ENCODE assay signal across 18 cellular contexts in the genomic region with DNA sequence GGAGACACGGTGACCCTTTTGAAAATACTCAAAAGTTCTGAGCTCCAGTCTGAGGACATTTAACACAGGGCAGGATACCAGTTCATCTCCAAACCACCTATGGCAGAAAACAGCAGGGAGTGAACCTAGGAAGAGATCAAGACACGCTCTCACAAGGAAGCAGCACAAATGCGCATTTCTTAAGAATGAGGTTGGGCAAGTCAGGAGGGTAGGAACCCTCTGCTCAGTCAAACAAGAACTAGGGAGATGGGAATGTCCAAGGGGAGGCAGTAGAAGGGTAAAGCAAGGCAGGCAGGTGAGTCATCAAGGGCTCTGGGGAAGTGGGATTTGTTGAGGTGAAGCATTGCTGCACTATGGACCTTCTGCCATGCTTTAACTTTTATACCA.
A peak's percentile ranks its signal among the peaks of the same experiment; 100 is the strongest.
DNase-seq lines count a peak whose midpoint lies in the region; ATAC-seq and TF ChIP-seq lines count a peak whose summit lies in the region.
"Had no signal": no experiment of that assay in that cellular context is flagged by ENCODE, and none has a peak within 500 bp of the region (broad histone marks: within the 10 kb centered on the region; RNA-seq: fewer than 3 reads in every experiment).

No MANE protein-coding gene starts in this region.

- intact Hi-C loops in MCF 10A (cut with micrococcal nuclease), result no loop called here
- intact Hi-C loops in mammary epithelial cell (cut with micrococcal nuclease), result no loop called here
- intact Hi-C loops in vagina (cut with DNase I), result no loop called here
- intact Hi-C loops in Calu3 (cut with micrococcal nuclease; ENCODE audit: unreplicated experiment), result no loop called here
- intact Hi-C loops in dorsolateral prefrontal cortex (cut with DNase I), result no loop called here

- H3K9me3 ChIP-seq in mammary epithelial cell (replicated peaks; ENCODE audit: insufficient read depth, low read length) (no peaks in the 10 kb centered on the region), vagina (no peaks in the 10 kb centered on the region)

- BruUV-seq in MCF 10A (replicated peaks; lab: Mats Ljungman, UMichigan) (no TSS peak), mammary epithelial cell (replicated peaks; lab: Mats Ljungman, UMichigan) (no TSS peak), Calu3 (replicated peaks; lab: Mats Ljungman, UMichigan) (no TSS peak)

- H2BK120ac ChIP-seq in mesendoderm (ENCODE audit: low read depth, low read length), result no peak overlapping the region

- H3K56ac ChIP-seq in mesendoderm (ENCODE audit: low read length), result peak overlapping the region; percentile 43

- H3K27ac ChIP-seq in mammary epithelial cell (ENCODE audit: insufficient read depth, low read depth, low read length), result no peak overlapping the region
- H3K27ac ChIP-seq in mesendoderm (ENCODE audit: low read depth, low read length), result no peak overlapping the region
- peak overlapping the region; percentile 49 for H3K27ac ChIP-seq in vagina
- H3K27ac ChIP-seq in caudate nucleus (ENCODE audit: low read depth, low read length), result no peak overlapping the region
- no peak overlapping the region for H3K27ac ChIP-seq in dorsolateral prefrontal cortex

- H3K4me2 ChIP-seq in mammary epithelial cell (ENCODE audit: insufficient read depth, low read depth, low read length), result no peak overlapping the region
- H3K4me2 ChIP-seq in mesendoderm (ENCODE audit: low read length), result no peak overlapping the region

- no peaks in the 10 kb centered on the region for H4K20me1 ChIP-seq in mammary epithelial cell (ENCODE audit: insufficient read depth, low read length)

- TF ChIP-seq CTCF in MCF 10A (IDR thresholded peaks at IDR 0.05; ENCODE audit: unreplicated experiment), result no peak
- TF ChIP-seq CTCF in mammary epithelial cell (conservative IDR thresholded peaks at IDR 0.05 in 1 of 2, IDR thresholded peaks at IDR 0.05 in 1 of 2; ENCODE audit: extremely low read depth in 1 of 2, insufficient read depth in 1 of 2, low read depth in 1 of 2, low read length in 2 of 2), result no peak
- no peak for TF ChIP-seq CTCF in WTC11 (IDR thresholded peaks at IDR 0.05)
- TF ChIP-seq CTCF in vagina (IDR thresholded peaks at IDR 0.05), result no peak
- no peak for TF ChIP-seq CTCF in Calu3 (IDR thresholded peaks at IDR 0.05; ENCODE audit: unreplicated experiment)
- no peak for TF ChIP-seq CTCF in dorsolateral prefrontal cortex (IDR thresholded peaks at IDR 0.05 in 54 of 56, conservative IDR thresholded peaks at IDR 0.05 in 2 of 56; ENCODE audit: low read depth in 1 of 56, partially characterized antibody in 56 of 56)

- no peak overlapping the region for H3K9ac ChIP-seq in mammary epithelial cell (ENCODE audit: insufficient read depth, low read length)
- no peak overlapping the region for H3K9ac ChIP-seq in mesendoderm (ENCODE audit: low read length)

- H3K27ac Mint-ChIP-seq in MCF 10A (ENCODE audit: low read depth, unreplicated experiment) (peak overlapping the region; percentile 59), WTC11 (0 out of 2 replicates have a peak overlapping the region, but pooled peaks have one; percentile 13), Calu3 (ENCODE audit: unreplicated experiment) (no peak overlapping the region)
- H3K27ac Mint-ChIP-seq: H9 had no signal

- POLR2A ChIA-PET in MCF 10A (lab: Yijun Ruan, JAX) (no interaction called here), WTC11 (lab: Charles Lee) (no interaction called here)

- H3K4ac ChIP-seq in mesendoderm (ENCODE audit: low read depth, low read length), result no peak overlapping the region

- no peak overlapping the region for H3K4me3 Mint-ChIP-seq in MCF 10A (ENCODE audit: unreplicated experiment)
- H3K4me3 Mint-ChIP-seq in WTC11, result no peak overlapping the region
- no peak overlapping the region for H3K4me3 Mint-ChIP-seq in Calu3 (ENCODE audit: low read depth, unreplicated experiment)
- H3K4me3 Mint-ChIP-seq: H9, IgD-negative memory B cell had no signal

- no peak overlapping the region for H3K23ac ChIP-seq in mesendoderm (ENCODE audit: low read length)

- H3K36me3 ChIP-seq in mammary epithelial cell (ENCODE audit: insufficient read depth, low read length), result no peaks in the 10 kb centered on the region
- no peaks in the 10 kb centered on the region for H3K36me3 ChIP-seq in mesendoderm (ENCODE audit: control insufficient read depth, insufficient read depth, low read length)
- no peaks in the 10 kb centered on the region for H3K36me3 ChIP-seq in vagina

- no peak for TF ChIP-seq POLR2A in vagina (IDR thresholded peaks at IDR 0.05)

- H3K18ac ChIP-seq in mesendoderm (ENCODE audit: low read length), result peak overlapping the region; percentile 31

- no peak overlapping the region for H4K8ac ChIP-seq in mesendoderm (ENCODE audit: low read depth, low read length)

- no peak overlapping the region for H2AFZ ChIP-seq in mammary epithelial cell (ENCODE audit: low read depth, low read length)

- peak overlapping the region; percentile 78 for H2AK5ac ChIP-seq in mesendoderm (ENCODE audit: low read length)

- ATAC-seq in WTC11, result peak; percentile 69
- ATAC-seq: GM12878 had no signal

- no peak overlapping the region for H2BK15ac ChIP-seq in mesendoderm (replicated peaks; ENCODE audit: low read depth)

- CTCF ChIA-PET in MCF 10A (lab: Yijun Ruan, JAX) (interaction anchor here (0.6 kb wide), 1 partner anchor 357 kb away, joined by 3 read pairs; no protein-coding TSS in a partner anchor), mammary epithelial cell (lab: Charles Lee; ENCODE audit: low non-redundant PET) (no interaction called here), WTC11 (lab: Charles Lee) (interaction anchor here (0.8 kb wide), 1 partner anchor 53 kb away, joined by 3 read pairs; no protein-coding TSS in a partner anchor), Calu3 (lab: Charles Lee) (no interaction called here)

- no peaks in the 10 kb centered on the region for H3K27me3 Mint-ChIP-seq in MCF 10A (ENCODE audit: insufficient read depth, unreplicated experiment)
- no peaks in the 10 kb centered on the region; the same call in none of the 2 replicates for H3K27me3 Mint-ChIP-seq in WTC11 (ENCODE audit: low read depth)
- peaks cover 7% of the 10 kb centered on the region for H3K27me3 Mint-ChIP-seq in Calu3 (ENCODE audit: unreplicated experiment)
- H3K27me3 Mint-ChIP-seq: IgD-negative memory B cell had no signal

- in situ Hi-C loops in mammary epithelial cell (cut with MboI; ENCODE audit: low sequenced_read_pairs in 2 of 2), result no loop called here

- H4K5ac ChIP-seq in mesendoderm (ENCODE audit: low read length), result no peak overlapping the region

- H3K79me1 ChIP-seq in mesendoderm (ENCODE audit: low read length), result no peaks in the 10 kb centered on the region

- peaks cover 21% of the 10 kb centered on the region for H3K4me1 ChIP-seq in mammary epithelial cell (ENCODE audit: insufficient read depth, low read length)
- H3K4me1 ChIP-seq in mesendoderm (ENCODE audit: control insufficient read depth, low read depth, low read length), result peaks cover 16% of the 10 kb centered on the region
- peaks cover 15% of the 10 kb centered on the region for H3K4me1 ChIP-seq in vagina

- H3K9me3 Mint-ChIP-seq in MCF 10A (ENCODE audit: unreplicated experiment), result peaks cover 20% of the 10 kb centered on the region
- peaks cover 9% of the 10 kb centered on the region for H3K9me3 Mint-ChIP-seq in WTC11
- no peaks in the 10 kb centered on the region for H3K9me3 Mint-ChIP-seq in Calu3 (ENCODE audit: low read depth, unreplicated experiment)
- H3K9me3 Mint-ChIP-seq: H9 had no signal

- H3K36me3 Mint-ChIP-seq in MCF 10A (ENCODE audit: insufficient read depth, unreplicated experiment), result no peaks in the 10 kb centered on the region
- H3K36me3 Mint-ChIP-seq in WTC11, result no peaks in the 10 kb centered on the region
- H3K36me3 Mint-ChIP-seq in Calu3 (ENCODE audit: insufficient read depth, unreplicated experiment), result no peaks in the 10 kb centered on the region
- H3K36me3 Mint-ChIP-seq: CD14-positive monocyte, IgD-negative memory B cell had no signal

- H3K4me3 ChIP-seq in mammary epithelial cell (replicated peaks in 1 of 3; ENCODE audit: insufficient read depth in 1 of 3, low read depth in 2 of 3, low read length in 3 of 3), result no peak overlapping the region
- no peak overlapping the region for H3K4me3 ChIP-seq in mesendoderm (ENCODE audit: low read length)
- H3K4me3 ChIP-seq in vagina, result no peak overlapping the region
- H3K4me3 ChIP-seq in dorsolateral prefrontal cortex, result no peak overlapping the region
- H3K4me3 ChIP-seq: GM12878 had no signal

- no peak for DNase-seq in MCF 10A (ENCODE audit: unreplicated experiment)
- no peak for DNase-seq in mammary epithelial cell
- no peak for DNase-seq in WTC11 (ENCODE audit: low spot score)
- DNase-seq in mesendoderm, result peak; percentile 73
- no peak for DNase-seq in vagina (ENCODE audit: extremely low spot score in 2 of 2)
- DNase-seq in caudate nucleus (lab: John Stamatoyannopoulos, UW), result no peak
- DNase-seq in Calu3, result no peak
- no peak for DNase-seq in dorsolateral prefrontal cortex
- DNase-seq: COR-L47, DMS79, H9, NCI-H1092, NCI-H226, NCI-H69, SIG-M5 had no signal

- H3K27me3 ChIP-seq in mammary epithelial cell (ENCODE audit: insufficient read depth, low read length) (no peaks in the 10 kb centered on the region), mesendoderm (ENCODE audit: insufficient read depth, low read length, poor library complexity) (no peaks in the 10 kb centered on the region), vagina (no peaks in the 10 kb centered on the region), dorsolateral prefrontal cortex (peaks cover 0 to 14% (median 0%) of the 10 kb centered on the region in 45 donors)

- H2BK5ac ChIP-seq in mesendoderm (ENCODE audit: low read length), result no peak overlapping the region

- no peaks in the 10 kb centered on the region for H3K79me2 ChIP-seq in mammary epithelial cell (ENCODE audit: insufficient read depth, low read length)
- no peaks in the 10 kb centered on the region for H3K79me2 ChIP-seq in mesendoderm (ENCODE audit: control insufficient read depth, insufficient read depth, low read length)

- H3K4me1 Mint-ChIP-seq in MCF 10A (ENCODE audit: insufficient read depth, unreplicated experiment), result no peaks in the 10 kb centered on the region
- H3K4me1 Mint-ChIP-seq in WTC11, result peaks cover 32% of the 10 kb centered on the region
- H3K4me1 Mint-ChIP-seq in Calu3 (ENCODE audit: low read depth, unreplicated experiment), result peaks cover 17% of the 10 kb centered on the region

- 96% methylated on average over 3 of the region's 3 CpGs for WGBS in mammary epithelial cell (ENCODE audit: low coverage, missing lambda C conversion rate)
- WGBS in mesendoderm (ENCODE audit: extremely low coverage, insufficient coverage, low lambda C conversion rate), result no CpG with 5 or more reads among the region's 3 CpGs

- dilution Hi-C loops in mammary epithelial cell (cut with HindIII; ENCODE audit: low sequenced_read_pairs), result no loop called here

TF ChIP-seq in WTC11, 78 proteins besides CTCF, POLR2A, EP300 and RAD21 (continues in another document):
- TF ChIP-seq, protein P1, sequence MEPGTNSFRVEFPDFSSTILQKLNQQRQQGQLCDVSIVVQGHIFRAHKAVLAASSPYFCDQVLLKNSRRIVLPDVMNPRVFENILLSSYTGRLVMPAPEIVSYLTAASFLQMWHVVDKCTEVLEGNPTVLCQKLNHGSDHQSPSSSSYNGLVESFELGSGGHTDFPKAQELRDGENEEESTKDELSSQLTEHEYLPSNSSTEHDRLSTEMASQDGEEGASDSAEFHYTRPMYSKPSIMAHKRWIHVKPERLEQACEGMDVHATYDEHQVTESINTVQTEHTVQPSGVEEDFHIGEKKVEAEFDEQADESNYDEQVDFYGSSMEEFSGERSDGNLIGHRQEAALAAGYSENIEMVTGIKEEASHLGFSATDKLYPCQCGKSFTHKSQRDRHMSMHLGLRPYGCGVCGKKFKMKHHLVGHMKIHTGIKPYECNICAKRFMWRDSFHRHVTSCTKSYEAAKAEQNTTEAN (CRISPR knock-in tag; IDR thresholded peaks at IDR 0.05), result no peak

Comparison
In these comparisons a context has a peak if more than half of its experiments do, and no peak if none do; other contexts are left out.
1. CTCF ChIA-PET loops: an anchor here in MCF 10A (0.6 kb wide) and WTC11 (0.8 kb wide); none called in mammary epithelial cell and Calu3.